1 cellular context compared by ENCODE assay signal in genomic region chr11:83520849-83521248, GRCh38.
TF ChIP-seq lines count a peak whose summit lies in the region.

No MANE protein-coding gene starts in this region.

TF ChIP-seq in GM12878, 131 proteins besides CTCF, POLR2A, EP300 and RAD21 (continued from another document):
- TF ChIP-seq, protein P1, sequence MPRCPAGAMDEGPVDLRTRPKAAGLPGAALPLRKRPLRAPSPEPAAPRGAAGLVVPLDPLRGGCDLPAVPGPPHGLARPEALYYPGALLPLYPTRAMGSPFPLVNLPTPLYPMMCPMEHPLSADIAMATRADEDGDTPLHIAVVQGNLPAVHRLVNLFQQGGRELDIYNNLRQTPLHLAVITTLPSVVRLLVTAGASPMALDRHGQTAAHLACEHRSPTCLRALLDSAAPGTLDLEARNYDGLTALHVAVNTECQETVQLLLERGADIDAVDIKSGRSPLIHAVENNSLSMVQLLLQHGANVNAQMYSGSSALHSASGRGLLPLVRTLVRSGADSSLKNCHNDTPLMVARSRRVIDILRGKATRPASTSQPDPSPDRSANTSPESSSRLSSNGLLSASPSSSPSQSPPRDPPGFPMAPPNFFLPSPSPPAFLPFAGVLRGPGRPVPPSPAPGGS (IDR thresholded peaks at IDR 0.05; ENCODE audit: borderline replicate concordance, insufficient read depth, low read depth, low read length, poor library complexity, severe bottlenecking): no peak
TF ChIP-seq in GM12878: peak in this region for 0.
